ENCODE assay signal across 17 cellular contexts in genomic region chr2:164028764-164029534, GRCh38.
DNase-seq lines count a peak whose midpoint lies in the region; TF ChIP-seq lines count a peak whose summit lies in the region.
"Had no signal": no experiment of that assay in that cellular context is flagged by ENCODE, and none has a peak within 500 bp of the region (broad histone marks: within the 10 kb centered on the region; RNA-seq: fewer than 3 reads in every experiment).

No MANE protein-coding gene starts in this region.

- H2BK5ac ChIP-seq in mesenchymal stem cell (ENCODE audit: low read depth, low read length, poor library complexity, severe bottlenecking) = no peak overlapping the region

- no peak overlapping the region for H3K4ac ChIP-seq in mesenchymal stem cell (ENCODE audit: low read depth in 1 of 2, low read length in 2 of 2)

- H3K79me1 ChIP-seq in mesenchymal stem cell (replicated peaks; ENCODE audit: low read length, poor library complexity, severe bottlenecking) = no peaks in the 10 kb centered on the region

- no peak overlapping the region for H4K8ac ChIP-seq in mesenchymal stem cell (ENCODE audit: low read length)

- no peaks in the 10 kb centered on the region for H3K36me3 Mint-ChIP-seq in activated T-helper 2 cell treated with anti-CD3 and anti-CD28 coated beads, Interferon-gamma antibody, Interleukin-2, Interleukin-4, amounts not matched to agents 10 μg/mL and 5 μg/mL and 100 μg/mL, durations not matched to agents 14 hours and 24 hours and 36 hours (ENCODE audit: low read depth)
- H3K36me3 Mint-ChIP-seq: activated naive CD8-positive, alpha-beta T cell had no signal

- H3K79me2 ChIP-seq in ACC112 (ENCODE audit: control insufficient read depth, insufficient read depth, low read length, unreplicated experiment) = no peaks in the 10 kb centered on the region

- H2AK5ac ChIP-seq in mesenchymal stem cell (ENCODE audit: low read length, severe bottlenecking) = no peak overlapping the region

- no peak overlapping the region for H3K14ac ChIP-seq in mesenchymal stem cell (ENCODE audit: low read length in 2 of 2)

- H2BK120ac ChIP-seq in mesenchymal stem cell (ENCODE audit: low read depth, low read length) = no peak overlapping the region

- TF ChIP-seq CTCF in cardiac fibroblast (IDR thresholded peaks at IDR 0.05; ENCODE audit: low read depth, low read length) (no peak), GM10248 (IDR thresholded peaks at IDR 0.05; ENCODE audit: control extremely low read depth, extremely low read depth, low read depth, missing control alignments) (no peak)

- H2BK12ac ChIP-seq in mesenchymal stem cell (ENCODE audit: low read length in 2 of 2) = no peak overlapping the region

- H3K27me3 ChIP-seq in ACC112 (ENCODE audit: insufficient read depth, low read length) (no peaks in the 10 kb centered on the region), mesenchymal stem cell (ENCODE audit: control insufficient read depth in 1 of 2, insufficient read depth in 1 of 2, low read length in 2 of 2) (no peaks in the 10 kb centered on the region)

- H3K18ac ChIP-seq in mesenchymal stem cell (ENCODE audit: low read depth in 1 of 2, low read length in 2 of 2) = no peak overlapping the region

- intact Hi-C loops in activated T-helper 2 cell treated with anti-CD3 and anti-CD28 coated beads, Interferon-gamma antibody, Interleukin-2, Interleukin-4, amounts not matched to agents 10 μg/mL and 5 μg/mL and 100 μg/mL, durations not matched to agents 14 hours and 24 hours and 36 hours (cut with micrococcal nuclease) = no loop called here

- H3K4me2 ChIP-seq in mesenchymal stem cell (ENCODE audit: low read length, poor library complexity, severe bottlenecking) = no peak overlapping the region
- H3K4me2 ChIP-seq: A549 had no signal

- H3K9me3 ChIP-seq in mesenchymal stem cell (ENCODE audit: control insufficient read depth, low read length) = no peaks in the 10 kb centered on the region
- H3K9me3 ChIP-seq: A549 had no signal

- no peak overlapping the region for H4K91ac ChIP-seq in mesenchymal stem cell (ENCODE audit: low read length)

- H3K36me3 ChIP-seq in ACC112 (ENCODE audit: insufficient read depth, low read length) (no peaks in the 10 kb centered on the region), mesenchymal stem cell (ENCODE audit: control insufficient read depth in 1 of 2, insufficient read depth in 2 of 2, low read depth in 1 of 2, low read length in 2 of 2) (no peaks in the 10 kb centered on the region)

- H3K27ac ChIP-seq in ACC112 (ENCODE audit: low read depth, low read length) (no peak overlapping the region), mesenchymal stem cell (ENCODE audit: low read length, poor library complexity, severe bottlenecking) (peak overlapping the region; percentile 72)
- H3K27ac ChIP-seq: A549 had no signal

- POLR2A ChIA-PET in GM10248 (lab: Yijun Ruan, JAX) = no interaction called here

- no peak overlapping the region for H3K23ac ChIP-seq in mesenchymal stem cell (ENCODE audit: low read length in 2 of 2)

- CTCF ChIA-PET in GM10248 (lab: Yijun Ruan, JAX) = no interaction called here

- no peak overlapping the region for H2BK15ac ChIP-seq in mesenchymal stem cell (ENCODE audit: low read depth, poor library complexity, severe bottlenecking)

- H3K9ac ChIP-seq in mesenchymal stem cell (ENCODE audit: low read length) = no peak overlapping the region

- H2AFZ ChIP-seq in ACC112 (ENCODE audit: low read length, unreplicated experiment) = peak overlapping the region; percentile 56
- H2AFZ ChIP-seq in mesenchymal stem cell (ENCODE audit: low read depth, low read length) = no peak overlapping the region

- WGBS in mesenchymal stem cell = 86% methylated on average over 5 of the region's 7 CpGs

- H3K9me3 Mint-ChIP-seq in activated T-helper 2 cell treated with anti-CD3 and anti-CD28 coated beads, Interferon-gamma antibody, Interleukin-2, Interleukin-4, amounts not matched to agents 10 μg/mL and 5 μg/mL and 100 μg/mL, durations not matched to agents 14 hours and 24 hours and 36 hours = no peaks in the 10 kb centered on the region

- H3K27me3 Mint-ChIP-seq in activated T-helper 2 cell treated with anti-CD3 and anti-CD28 coated beads, Interferon-gamma antibody, Interleukin-2, Interleukin-4, amounts not matched to agents 10 μg/mL and 5 μg/mL and 100 μg/mL, durations not matched to agents 14 hours and 24 hours and 36 hours (ENCODE audit: low read depth) = no peaks in the 10 kb centered on the region
- H3K27me3 Mint-ChIP-seq: activated naive CD8-positive, alpha-beta T cell; natural killer cell treated with Interleukin-12 subunit alpha and Interleukin-12 subunit beta and Interleukin-15 and Interleukin-18, amount 100 ng/mL, for 72 hours had no signal

- no peaks in the 10 kb centered on the region for H3K4me1 Mint-ChIP-seq in activated T-helper 2 cell treated with anti-CD3 and anti-CD28 coated beads, Interferon-gamma antibody, Interleukin-2, Interleukin-4, amounts not matched to agents 10 μg/mL and 5 μg/mL and 100 μg/mL, durations not matched to agents 14 hours and 24 hours and 36 hours (ENCODE audit: low read depth)

- H3K4me1 ChIP-seq in ACC112 (ENCODE audit: control insufficient read depth, insufficient read depth, low read length, unreplicated experiment) (peaks cover 9% of the 10 kb centered on the region), mesenchymal stem cell (ENCODE audit: control insufficient read depth, insufficient read depth, low read depth, low read length) (peaks cover 2% of the 10 kb centered on the region)
- H3K4me1 ChIP-seq: A549 had no signal

- H3K27ac Mint-ChIP-seq in activated T-helper 2 cell treated with anti-CD3 and anti-CD28 coated beads, Interferon-gamma antibody, Interleukin-2, Interleukin-4, amounts not matched to agents 10 μg/mL and 5 μg/mL and 100 μg/mL, durations not matched to agents 14 hours and 24 hours and 36 hours = no peak overlapping the region
- H3K27ac Mint-ChIP-seq: activated naive CD8-positive, alpha-beta T cell; natural killer cell treated with Interleukin-12 subunit alpha and Interleukin-12 subunit beta and Interleukin-15 and Interleukin-18, amount 100 ng/mL, for 72 hours had no signal

- peak overlapping the region; percentile 54 for H3K4me3 ChIP-seq in ACC112 (ENCODE audit: low read depth, low read length)
- no peak overlapping the region for H3K4me3 ChIP-seq in cardiac fibroblast (replicated peaks in 1 of 2; ENCODE audit: low read depth in 2 of 2, low read length in 2 of 2)
- H3K4me3 ChIP-seq in mesenchymal stem cell (ENCODE audit: insufficient read depth in 1 of 2, low read depth in 1 of 2, low read length in 2 of 2) = peak overlapping the region in 1 of 2 experiments; percentile 46
- H3K4me3 ChIP-seq: A549 had no signal

- DNase-seq in HS-5 (ENCODE audit: low read depth) (peak; percentile 11), cardiac fibroblast (ENCODE audit: low read depth in 2 of 2) (peak; percentile 28 to 48), mesenchymal stem cell (peak; percentile 20), GM10248 (ENCODE audit: extremely low spot score) (no peak), KG1 (lab: John Stamatoyannopoulos, UW) (no peak), MV-4-11 (lab: John Stamatoyannopoulos, UW) (no peak)
- DNase-seq in activated T-helper 2 cell treated with anti-CD3 and anti-CD28 coated beads, Interferon-gamma antibody, Interleukin-2, Interleukin-4, amounts not matched to agents 10 μg/mL and 5 μg/mL and 100 μg/mL, durations not matched to agents 14 hours and 24 hours and 36 hours (ENCODE audit: low spot score) = no peak
- DNase-seq: activated CD4-positive, alpha-beta T cell treated with anti-CD3 and anti-CD28 coated beads for 4 hours; activated T-cell treated with anti-CD3 and anti-CD28 coated beads for 4 hours; KBM-7; NCI-H1417 treated with DMSO at 0.1 percent for 48 hours; Right ventricle myocardium superior; stimulated activated CD4-positive, alpha-beta T cell treated with anti-CD3 and anti-CD28 coated beads, Interleukin-1b, Interleukin-23, amount 100 ng/mL, for 48 hours had no signal

- H3K4me3 Mint-ChIP-seq in activated T-helper 2 cell treated with anti-CD3 and anti-CD28 coated beads, Interferon-gamma antibody, Interleukin-2, Interleukin-4, amounts not matched to agents 10 μg/mL and 5 μg/mL and 100 μg/mL, durations not matched to agents 14 hours and 24 hours and 36 hours (ENCODE audit: low read depth) = no peak overlapping the region
- H3K4me3 Mint-ChIP-seq: activated naive CD8-positive, alpha-beta T cell; natural killer cell treated with Interleukin-12 subunit alpha and Interleukin-12 subunit beta and Interleukin-15 and Interleukin-18, amount 100 ng/mL, for 72 hours had no signal

Comparison
In these comparisons a context has a peak if more than half of its experiments do, and no peak if none do; other contexts are left out.
1. DNase-seq: peak in HS-5 (single experiment), cardiac fibroblast (2 of 2) and mesenchymal stem cell (single experiment); none in GM10248 (single experiment), KG1 (single experiment), activated T-helper 2 cell treated with anti-CD3 and anti-CD28 coated beads, Interferon-gamma antibody, Interleukin-2, Interleukin-4, amounts not matched to agents 10 μg/mL and 5 μg/mL and 100 μg/mL, durations not matched to agents 14 hours and 24 hours and 36 hours (single experiment) and MV-4-11 (single experiment).